ENCODE assay signal across 27 cellular contexts in the genomic region with DNA sequence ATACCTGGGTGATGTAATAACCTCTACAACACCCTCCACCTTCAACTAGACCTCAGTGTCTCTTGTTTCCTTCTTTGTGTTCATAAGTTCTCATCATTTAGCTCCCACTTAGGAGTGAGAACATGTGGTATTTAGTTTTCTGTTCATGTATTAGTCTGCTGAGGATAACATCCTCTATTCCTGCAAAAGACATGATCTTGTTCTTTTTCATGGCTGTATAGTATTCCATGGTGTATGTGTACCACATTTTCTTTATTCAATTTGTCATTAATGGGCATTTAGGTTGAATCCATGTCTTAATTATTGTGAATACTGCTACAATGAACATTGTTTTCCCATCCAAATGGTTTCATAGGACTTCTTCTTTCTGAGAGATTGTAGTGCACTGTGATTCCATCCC.
"Had no signal": no experiment of that assay in that cellular context is flagged by ENCODE, and none has a peak within 500 bp of the region (broad histone marks: within the 10 kb centered on the region; RNA-seq: fewer than 3 reads in every experiment).

No MANE protein-coding gene starts in this region.

- H3K4me1 Mint-ChIP-seq: stimulated activated effector memory CD8-positive, alpha-beta T cell treated with anti-CD3 and anti-CD28 coated beads, Interleukin-12 subunit alpha, Interleukin-12 subunit beta, amount 100 ng/mL, for 72 hours; stimulated activated naive B cell treated with anti-CD40 and anti-IgM and Interleukin-4, amounts not matched to agents 10 μg/mL and 1 μg/mL and 100 μg/mL, for 72 hours had no signal

- H3K4me2 ChIP-seq: neural progenitor cell had no signal

- H3K9me3 Mint-ChIP-seq: nephron; stimulated activated naive B cell treated with anti-CD40 and anti-IgM and Interleukin-4, amounts not matched to agents 10 μg/mL and 1 μg/mL and 100 μg/mL, for 72 hours had no signal

- H3K27ac Mint-ChIP-seq: nephron; neural progenitor cell; progenitor cell of endocrine pancreas; stimulated activated effector memory CD8-positive, alpha-beta T cell treated with anti-CD3 and anti-CD28 coated beads, Interleukin-12 subunit alpha, Interleukin-12 subunit beta, amount 100 ng/mL, for 72 hours; stimulated activated naive B cell treated with anti-CD40 and anti-IgM and Interleukin-4, amounts not matched to agents 10 μg/mL and 1 μg/mL and 100 μg/mL, for 72 hours; stimulated activated naive CD8-positive, alpha-beta T cell treated with anti-CD3 and anti-CD28 coated beads, Interleukin-15, Interleukin-2, amounts not matched to agents 100 ng/mL and 50 ng/mL, for 24 hours had no signal

- H3K9me3 ChIP-seq: ovary, psoas muscle, right lobe of liver, thoracic aorta, thyroid gland, upper lobe of left lung, vagina had no signal

- H3K4me1 ChIP-seq: parathyroid adenoma, psoas muscle, right lobe of liver, sigmoid colon, thyroid gland, tibial nerve, upper lobe of left lung, vagina had no signal

- FAIRE-seq: urothelium cell line had no signal

- H3K27me3 ChIP-seq: neural progenitor cell, ovary, right lobe of liver, sigmoid colon, stomach, thyroid gland, tibial nerve, upper lobe of left lung, vagina had no signal

- H3K36me3 ChIP-seq: neural progenitor cell, ovary, right lobe of liver, sigmoid colon, stomach, thoracic aorta, thyroid gland, tibial nerve, upper lobe of left lung, vagina had no signal

- H3K4me3 Mint-ChIP-seq: nephron; neural progenitor cell; stimulated activated effector memory CD8-positive, alpha-beta T cell treated with anti-CD3 and anti-CD28 coated beads, Interleukin-12 subunit alpha, Interleukin-12 subunit beta, amount 100 ng/mL, for 72 hours; stimulated activated naive B cell treated with anti-CD40 and anti-IgM and Interleukin-4, amounts not matched to agents 10 μg/mL and 1 μg/mL and 100 μg/mL, for 72 hours; stimulated activated naive CD8-positive, alpha-beta T cell treated with anti-CD3 and anti-CD28 coated beads, Interleukin-15, Interleukin-2, amounts not matched to agents 100 ng/mL and 50 ng/mL, for 24 hours had no signal

- H3K4me3 ChIP-seq: neural progenitor cell, ovary, psoas muscle, right lobe of liver, sigmoid colon, stomach, thoracic aorta, thyroid gland, tibial nerve, upper lobe of left lung, vagina had no signal

- H3K27ac ChIP-seq: neural progenitor cell, ovary, parathyroid adenoma, psoas muscle, right lobe of liver, sigmoid colon, stomach, thoracic aorta, thyroid gland, tibial nerve, upper lobe of left lung, vagina had no signal

- H2AFZ ChIP-seq: neural progenitor cell, parathyroid adenoma had no signal

- H3K79me2 ChIP-seq: parathyroid adenoma had no signal

- H3K36me3 Mint-ChIP-seq: neural progenitor cell; stimulated activated effector memory CD8-positive, alpha-beta T cell treated with anti-CD3 and anti-CD28 coated beads, Interleukin-12 subunit alpha, Interleukin-12 subunit beta, amount 100 ng/mL, for 72 hours; stimulated activated naive B cell treated with anti-CD40 and anti-IgM and Interleukin-4, amounts not matched to agents 10 μg/mL and 1 μg/mL and 100 μg/mL, for 72 hours had no signal

- H3K9ac ChIP-seq: neural progenitor cell, parathyroid adenoma had no signal

- ATAC-seq: psoas muscle; right cardiac atrium; right lobe of liver; stimulated activated effector memory CD8-positive, alpha-beta T cell treated with anti-CD3 and anti-CD28 coated beads, Interleukin-12 subunit alpha, Interleukin-12 subunit beta, amount 100 ng/mL, for 72 hours; stimulated activated naive B cell treated with anti-CD40 and anti-IgM and Interleukin-4, amounts not matched to agents 10 μg/mL and 1 μg/mL and 100 μg/mL, for 72 hours had no signal

- H3K27me3 Mint-ChIP-seq: progenitor cell of endocrine pancreas; stimulated activated naive B cell treated with anti-CD40 and anti-IgM and Interleukin-4, amounts not matched to agents 10 μg/mL and 1 μg/mL and 100 μg/mL, for 72 hours; stimulated activated naive CD8-positive, alpha-beta T cell treated with anti-CD3 and anti-CD28 coated beads, Interleukin-15, Interleukin-2, amounts not matched to agents 100 ng/mL and 50 ng/mL, for 24 hours had no signal

- DNase-seq: occipital lobe; ovary; posterior cingulate gyrus; psoas muscle; right cardiac atrium; right lobe of liver; sigmoid colon; stimulated activated CD4-positive, alpha-beta T cell treated with anti-CD3 and anti-CD28 coated beads, Interleukin-15, amount 100 ng/mL, for 24 hours; stimulated activated CD4-positive, alpha-beta T cell treated with anti-CD3 and anti-CD28 coated beads, Interleukin-2, amount 100 ng/mL, for 24 hours; stimulated activated CD4-positive, alpha-beta T cell treated with anti-CD3 and anti-CD28 coated beads, Interleukin-2, amount 100 ng/mL, for 48 hours; stimulated activated CD4-positive, alpha-beta T cell treated with anti-CD3 and anti-CD28 coated beads, Interleukin-4, amount 100 ng/mL, for 24 hours; stimulated activated naive B cell treated with anti-CD40 and anti-IgM and Interleukin-4, amounts not matched to agents 10 μg/mL and 1 μg/mL and 100 μg/mL, for 72 hours; stimulated activated naive CD4-positive, alpha-beta T cell treated with Interleukin-2 at 50 U/mL for 16 hours; stomach; trophoblast cell; upper lobe of left lung had no signal
